ENCODE assay signal across 28 cellular contexts in the genomic region with DNA sequence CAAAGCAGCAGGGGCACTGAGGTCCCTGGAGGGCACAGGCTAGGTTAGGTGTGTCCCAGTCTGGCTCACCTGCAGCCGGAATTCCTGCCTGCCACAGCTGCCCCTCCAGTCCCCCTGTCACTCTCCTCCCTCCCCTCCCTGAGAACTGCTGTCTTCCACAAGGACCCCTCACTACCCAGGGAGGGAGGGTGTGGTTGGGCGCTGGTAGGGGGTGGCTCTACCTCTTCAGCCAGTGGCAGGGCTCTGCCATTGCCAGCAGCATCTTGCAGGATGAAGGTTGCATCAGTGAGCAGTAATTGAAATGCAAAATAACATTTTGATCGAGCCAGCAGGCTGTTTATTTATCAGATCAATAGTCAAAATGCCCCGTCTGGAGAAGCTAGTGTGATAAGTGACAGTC. TPM values are rescaled to one million over a fixed set of nuclear protein-coding genes. Genes with fewer than 3 reads are reported as not detected.
"Had no signal": no experiment of that assay in that cellular context is flagged by ENCODE, and none has a peak within 500 bp of the region (broad histone marks: within the 10 kb centered on the region; RNA-seq: fewer than 3 reads in every experiment).

No MANE protein-coding gene starts in this region.

- H3K9me3 Mint-ChIP-seq: dendritic cell treated with granulocyte-macrophage colony-stimulating factor and Interleukin-4, amounts not matched to agents 40 ng/mL and 50 ng/mL, for 4 days; memory B cell; natural killer cell treated with Interleukin-12 subunit alpha and Interleukin-12 subunit beta and Interleukin-15 and Interleukin-18, amount 100 ng/mL, for 72 hours; neural crest cell; stimulated activated naive CD8-positive, alpha-beta T cell treated with anti-CD3 and anti-CD28 coated beads, Interleukin-15, Interleukin-2, amounts not matched to agents 100 ng/mL and 50 ng/mL, for 24 hours had no signal

- H3K27ac Mint-ChIP-seq: dendritic cell treated with granulocyte-macrophage colony-stimulating factor and Interleukin-4, amounts not matched to agents 40 ng/mL and 50 ng/mL, for 4 days; endodermal cell; memory B cell; natural killer cell treated with Interleukin-12 subunit alpha and Interleukin-12 subunit beta and Interleukin-15 and Interleukin-18, amount 100 ng/mL, for 72 hours; progenitor cell of endocrine pancreas; stimulated activated naive B cell treated with anti-CD40 and anti-IgM and Interleukin-4, amounts not matched to agents 10 μg/mL and 1 μg/mL and 100 μg/mL, for 72 hours; stimulated activated naive CD8-positive, alpha-beta T cell treated with anti-CD3 and anti-CD28 coated beads, Interleukin-15, Interleukin-2, amounts not matched to agents 100 ng/mL and 50 ng/mL, for 24 hours had no signal

- ATAC-seq: esophagus mucosa; gastrocnemius medialis; mucosa of descending colon; natural killer cell treated with Interleukin-12 subunit alpha and Interleukin-12 subunit beta and Interleukin-15 and Interleukin-18, amount 100 ng/mL, for 72 hours; stimulated activated naive B cell treated with anti-CD40 and anti-IgM and Interleukin-4, amounts not matched to agents 10 μg/mL and 1 μg/mL and 100 μg/mL, for 72 hours; upper lobe of right lung had no signal

- H3K27ac ChIP-seq: epithelial cell of prostate, gastrocnemius medialis, heart left ventricle, hepatocyte, parathyroid adenoma, right lobe of liver, transverse colon, upper lobe of right lung, uterus had no signal

- H3K4me3 ChIP-seq: gastrocnemius medialis, heart left ventricle, hepatocyte, lung, mucosa of descending colon, right lobe of liver, transverse colon, upper lobe of right lung, uterus had no signal

- H3K36me3 ChIP-seq: gastrocnemius medialis, heart left ventricle, right lobe of liver, transverse colon, upper lobe of right lung, uterus had no signal

- H3K4me1 ChIP-seq: gastrocnemius medialis, heart left ventricle, parathyroid adenoma, transverse colon, upper lobe of right lung, uterus had no signal

- H3K27me3 ChIP-seq: gastrocnemius medialis, heart left ventricle, hepatocyte, right lobe of liver, transverse colon, upper lobe of right lung, uterus had no signal

- H3K79me2 ChIP-seq: hepatocyte, parathyroid adenoma had no signal

- FAIRE-seq: kidney, small intestine had no signal

- H3K4me1 Mint-ChIP-seq: memory B cell, naive B cell, neural crest cell had no signal

- DNase-seq: effector CD8-positive, alpha-beta T cell; endodermal cell; foreskin fibroblast; gastrocnemius medialis; heart left ventricle; kidney; mucosa of descending colon; naive B cell; right lobe of liver; small intestine; stimulated activated CD4-positive, alpha-beta T cell treated with anti-CD3 and anti-CD28 coated beads, Interleukin-15, amount 100 ng/mL, for 24 hours; stimulated activated CD4-positive, alpha-beta T cell treated with anti-CD3 and anti-CD28 coated beads, Interleukin-2, amount 100 ng/mL, for 48 hours; stimulated activated naive B cell treated with anti-CD40 and anti-IgM and Interleukin-4, amounts not matched to agents 10 μg/mL and 1 μg/mL and 100 μg/mL, for 72 hours; transverse colon; upper lobe of right lung; uterus had no signal

- H2AFZ ChIP-seq: hepatocyte, parathyroid adenoma had no signal

- H3K27me3 Mint-ChIP-seq: progenitor cell of endocrine pancreas had no signal

- H3K4me2 ChIP-seq: hepatocyte had no signal

- H3K4me3 Mint-ChIP-seq: dendritic cell treated with granulocyte-macrophage colony-stimulating factor and Interleukin-4, amounts not matched to agents 40 ng/mL and 50 ng/mL, for 4 days; endodermal cell; memory B cell; naive B cell; natural killer cell treated with Interleukin-12 subunit alpha and Interleukin-12 subunit beta and Interleukin-15 and Interleukin-18, amount 100 ng/mL, for 72 hours; neural crest cell; stimulated activated naive B cell treated with anti-CD40 and anti-IgM and Interleukin-4, amounts not matched to agents 10 μg/mL and 1 μg/mL and 100 μg/mL, for 72 hours; stimulated activated naive CD8-positive, alpha-beta T cell treated with anti-CD3 and anti-CD28 coated beads, Interleukin-15, Interleukin-2, amounts not matched to agents 100 ng/mL and 50 ng/mL, for 24 hours had no signal

- H3K36me3 Mint-ChIP-seq: naive B cell; natural killer cell treated with Interleukin-12 subunit alpha and Interleukin-12 subunit beta and Interleukin-15 and Interleukin-18, amount 100 ng/mL, for 72 hours had no signal

RNA-seq across cellular contexts. Expression of a gene that starts 45.7 kb away (rescaled TPM):
- total RNA-seq: glomerular endothelial cell, upper lobe of right lung, uterus had no signal
- polyA plus RNA-seq: hepatocyte had no signal
